Comparison of ENCODE assay signal across 10 cellular contexts in genomic region chr20:46359233-46359751, GRCh38. TPM values are rescaled to one million over a fixed set of nuclear protein-coding genes. Genes with fewer than 3 reads are reported as not detected.
DNase-seq lines count a peak whose midpoint lies in the region; ATAC-seq and TF ChIP-seq lines count a peak whose summit lies in the region.
"Had no signal": no experiment of that assay in that cellular context is flagged by ENCODE, and none has a peak within 500 bp of the region (broad histone marks: within the 10 kb centered on the region; RNA-seq: fewer than 3 reads in every experiment).

No MANE protein-coding gene starts in this region.

- peak overlapping the region; percentile 51 for H3K27ac ChIP-seq in naive thymus-derived CD4-positive, alpha-beta T cell (ENCODE audit: low read depth, low read length)
- H3K27ac ChIP-seq: SJCRH30 had no signal

- no peaks in the 10 kb centered on the region; the same call in 1 of the 2 replicates for H3K27me3 Mint-ChIP-seq in HFFc6 (ENCODE audit: insufficient read depth)
- H3K27me3 Mint-ChIP-seq in naive thymus-derived CD4-positive, alpha-beta T cell = no peaks in the 10 kb centered on the region

- H3K4me1 ChIP-seq in naive thymus-derived CD4-positive, alpha-beta T cell (ENCODE audit: control insufficient read depth in 2 of 2, insufficient read depth in 2 of 2, low read length in 2 of 2) = peaks cover 42 to 56% of the 10 kb centered on the region in 2 donors

- TF ChIP-seq POLR2A in NB4 (IDR thresholded peaks at IDR 0.05; ENCODE audit: extremely low read depth, insufficient read length) = no peak

- H3K27me3 ChIP-seq in naive thymus-derived CD4-positive, alpha-beta T cell (ENCODE audit: control insufficient read depth in 2 of 2, insufficient read depth in 2 of 2, low read length in 2 of 2) = no peaks in the 10 kb centered on the region
- H3K27me3 ChIP-seq: SJCRH30 had no signal

- H3K36me3 ChIP-seq in naive thymus-derived CD4-positive, alpha-beta T cell (ENCODE audit: control insufficient read depth in 2 of 3, insufficient read depth in 3 of 3, low read length in 3 of 3) = peaks cover 0 to 35% (median 5%) of the 10 kb centered on the region in 3 experiments
- H3K36me3 ChIP-seq: SJCRH30 had no signal

- ATAC-seq in naive thymus-derived CD4-positive, alpha-beta T cell = no peak

- in situ Hi-C loops in GM13977 (cut with MboI; ENCODE audit: low pct_unique_long_range_greater_than_20kb, low sequenced_read_pairs, unreplicated experiment) = no loop called here

- TF ChIP-seq CTCF in GM13977 (IDR thresholded peaks at IDR 0.05; ENCODE audit: extremely low read depth, insufficient read depth, missing control alignments) (no peak), HFFc6 (IDR thresholded peaks at IDR 0.05) (no peak), NB4 (IDR thresholded peaks at IDR 0.05; ENCODE audit: low read depth, low read length) (no peak)

- H3K4me3 Mint-ChIP-seq in HFFc6 = no peak overlapping the region
- peak overlapping the region in 6 of 10 donors; percentile 6 to 78 (median 42) for H3K4me3 Mint-ChIP-seq in naive thymus-derived CD4-positive, alpha-beta T cell

- intact Hi-C loops in naive thymus-derived CD4-positive, alpha-beta T cell (cut with micrococcal nuclease) = no loop called here

- POLR2A ChIA-PET in naive thymus-derived CD4-positive, alpha-beta T cell (lab: Charles Lee) = interaction anchor here (0.5 to 3.5 kb wide), 5 partner anchors 10 to 76 kb away, joined by 3 to 12 read pairs (median 3); partner anchors contain the start of gene ELMO2

- H3K4me1 Mint-ChIP-seq in HFFc6 (ENCODE audit: low read depth) = peaks cover 32% of the 10 kb centered on the region
- H3K4me1 Mint-ChIP-seq in naive thymus-derived CD4-positive, alpha-beta T cell = peaks cover 48 to 85% (median 81%) of the 10 kb centered on the region in 7 donors

- DNase-seq in GM13977 (ENCODE audit: low spot score) (peak; percentile 79), HFFc6 (no peak), NB4 (ENCODE audit: low read depth) (peak; percentile 82), NCI-H1694 treated with DMSO at 0.1 percent for 48 hours (lab: John Stamatoyannopoulos, UW) (no peak), NCI-H128 (lab: John Stamatoyannopoulos, UW; ENCODE audit: unreplicated experiment) (no peak), OCI-M1 (lab: John Stamatoyannopoulos, UW) (no peak), NCI-H1105 (lab: John Stamatoyannopoulos, UW) (no peak)
- no peak for DNase-seq in naive thymus-derived CD4-positive, alpha-beta T cell
- DNase-seq: foreskin fibroblast, SJCRH30 had no signal

- CTCF ChIA-PET in naive thymus-derived CD4-positive, alpha-beta T cell (lab: Charles Lee) = interaction anchor here (0.9 to 4.5 kb wide), 2 partner anchors 48 to 54 kb away, joined by 3 to 17 read pairs; partner anchors contain the start of gene ELMO2

- H3K27ac Mint-ChIP-seq in HFFc6 = peak overlapping the region; percentile 60
- H3K27ac Mint-ChIP-seq in naive thymus-derived CD4-positive, alpha-beta T cell = peak overlapping the region; percentile 7 to 95 (median 79)

- H3K4me3 ChIP-seq in NB4 (ENCODE audit: low read depth, low read length) = peak overlapping the region; percentile 5
- H3K4me3 ChIP-seq in naive thymus-derived CD4-positive, alpha-beta T cell (ENCODE audit: low read length) = no peak overlapping the region
- H3K4me3 ChIP-seq: SJCRH30 had no signal

- peaks cover 15% of the 10 kb centered on the region for H3K36me3 Mint-ChIP-seq in HFFc6 (ENCODE audit: low read depth)
- peaks cover 4 to 20% (median 9%) of the 10 kb centered on the region in 5 donors for H3K36me3 Mint-ChIP-seq in naive thymus-derived CD4-positive, alpha-beta T cell

- no peaks in the 10 kb centered on the region for H3K9me3 ChIP-seq in naive thymus-derived CD4-positive, alpha-beta T cell (ENCODE audit: control insufficient read depth in 2 of 3, low read length in 3 of 3)
- H3K9me3 ChIP-seq: SJCRH30 had no signal

- no peaks in the 10 kb centered on the region for H3K9me3 Mint-ChIP-seq in HFFc6
- peaks cover 0 to 1% (median 0%) of the 10 kb centered on the region in 11 donors for H3K9me3 Mint-ChIP-seq in naive thymus-derived CD4-positive, alpha-beta T cell

RNA-seq across cellular contexts. Expression of gene ELMO2, which starts 47.1 kb away (rescaled TPM):
- 10 to 100 TPM; 39.3 to 48.0 (median 44.3) TPM for total RNA-seq in HFFc6 (2021; fragmentation: NEBNext Ultra II Directional; extraction: Animal tissue kit (Norgen Biotek cat#: 25700))
- 100 to 1,000 TPM in 1 of 5 experiments, 10 to 100 TPM in 4; 50.8 to 104 (median 52.3) TPM for total RNA-seq in naive thymus-derived CD4-positive, alpha-beta T cell
- 10 to 100 TPM; 35.6 to 67.4 TPM for polyA plus RNA-seq in naive thymus-derived CD4-positive, alpha-beta T cell

RNA-seq across cellular contexts. Expression of gene CDH22, which starts 51.0 kb away (rescaled TPM):
- total RNA-seq in HFFc6 (2021; fragmentation: NEBNext Ultra II Directional; extraction: Animal tissue kit (Norgen Biotek cat#: 25700)) = not detected
- total RNA-seq in naive thymus-derived CD4-positive, alpha-beta T cell = not detected
- polyA plus RNA-seq in naive thymus-derived CD4-positive, alpha-beta T cell = not detected

Comparison
In these comparisons a context has a peak if more than half of its experiments do, and no peak if none do; other contexts are left out.
1. DNase-seq: peak in GM13977 (single experiment) and NB4 (single experiment); none in HFFc6 (single experiment), naive thymus-derived CD4-positive, alpha-beta T cell (0 of 9), NCI-H1694 treated with DMSO at 0.1 percent for 48 hours (single experiment), NCI-H128 (single experiment), OCI-M1 (single experiment) and NCI-H1105 (single experiment).